ENCODE assay signal across 8 cellular contexts in the genomic region with DNA sequence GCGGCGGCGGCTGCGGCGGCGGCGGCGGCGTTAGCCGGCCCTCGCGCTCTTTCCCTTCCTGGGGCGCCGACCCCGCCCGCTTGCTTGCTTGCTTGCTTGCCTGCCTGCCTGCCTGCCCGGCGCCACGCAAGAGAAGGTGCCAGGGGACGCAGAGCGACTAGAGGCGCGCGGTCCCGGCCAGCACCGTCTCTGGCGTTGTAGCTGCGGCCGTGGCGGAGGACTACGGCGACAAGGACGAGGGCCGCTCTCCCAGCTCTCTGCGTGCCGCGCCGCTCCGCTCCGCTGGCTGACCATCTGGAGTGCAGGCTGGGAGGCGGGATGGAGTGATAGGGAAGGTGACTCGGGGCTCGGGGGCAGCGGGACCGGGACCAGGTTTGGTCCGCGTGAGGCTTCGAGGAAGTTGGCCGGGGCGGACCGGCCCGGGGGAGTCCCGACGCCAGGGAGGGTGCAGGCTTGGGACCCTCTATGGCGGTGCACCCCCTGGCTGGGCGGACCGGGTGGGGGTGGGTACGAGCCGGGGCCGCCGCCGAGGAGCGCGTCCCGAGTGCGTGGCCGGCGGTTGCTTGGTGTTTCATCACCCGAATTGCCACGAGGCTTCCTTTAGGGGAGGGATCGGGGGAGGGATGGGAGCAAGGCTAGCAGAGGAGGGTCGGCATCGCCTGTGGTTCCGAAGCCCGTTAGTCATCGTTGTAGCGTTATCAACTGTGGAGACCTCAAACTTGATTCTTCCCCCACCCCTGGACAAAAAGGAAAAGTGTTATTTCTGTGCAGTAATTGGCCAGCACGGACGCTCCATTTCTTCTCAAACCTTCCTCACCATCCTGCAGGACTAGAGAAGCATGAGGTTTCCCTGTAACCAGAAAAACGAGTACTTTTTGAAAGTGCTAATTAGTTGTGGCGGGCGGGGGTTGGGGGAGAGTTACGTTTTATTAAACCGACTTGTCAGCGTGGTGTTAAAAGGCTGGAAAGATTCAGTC. TPM values are rescaled to one million over a fixed set of nuclear protein-coding genes. Genes with fewer than 3 reads are reported as not detected.
DNase-seq lines count a peak whose midpoint lies in the region; ATAC-seq, FAIRE-seq and TF ChIP-seq lines count a peak whose summit lies in the region.

No MANE protein-coding gene starts in this region.

- ATAC-seq in GM19351 (IDR thresholded peaks at IDR 0.05; ENCODE audit: unreplicated experiment), result peak; percentile 30
- peak; percentile 0 for ATAC-seq in HG03558 (IDR thresholded peaks at IDR 0.05; ENCODE audit: extremely low read depth, unreplicated experiment)
- ATAC-seq in RWPE2 (ENCODE audit: low read depth), result peak; percentile 57

- H3K4me1 ChIP-seq in RWPE2 (ENCODE audit: insufficient read depth, poor library complexity, severe bottlenecking) (peaks cover 14% of the 10 kb centered on the region), thymus (ENCODE audit: control insufficient read depth, insufficient read depth, low read length) (peaks cover 3% of the 10 kb centered on the region)

- H3K27ac ChIP-seq in RWPE2 (ENCODE audit: poor library complexity, severe bottlenecking) (peak overlapping the region; percentile 93), thymus (ENCODE audit: low read depth) (peak overlapping the region; percentile 89)

- peak overlapping the region; percentile 85 for H3K4me3 ChIP-seq in RWPE2 (ENCODE audit: severe bottlenecking)
- peak overlapping the region; percentile 93 for H3K4me3 ChIP-seq in thymus (ENCODE audit: low read length)

- H3K36me3 ChIP-seq in RWPE2 (ENCODE audit: low read depth), result peaks cover 46% of the 10 kb centered on the region
- H3K36me3 ChIP-seq in thymus (ENCODE audit: control insufficient read depth, insufficient read depth), result no peaks in the 10 kb centered on the region

- H3K27me3 ChIP-seq in RWPE2 (ENCODE audit: insufficient read depth, poor library complexity, severe bottlenecking), result no peaks in the 10 kb centered on the region
- no peaks in the 10 kb centered on the region for H3K27me3 ChIP-seq in thymus (ENCODE audit: control insufficient read depth, insufficient read depth)

- DNase-seq in COLO829 (ENCODE audit: low spot score) (peak; percentile 48), RWPE2 (ENCODE audit: low spot score) (peak; percentile 70), frontal cortex (ENCODE audit: low spot score in 2 of 2) (peak; percentile 41 to 47), non-pigmented ciliary epithelial cell (ENCODE audit: low read depth) (peak; percentile 57)
- DNase-seq in activated naive CD4-positive, alpha-beta T cell (lab: John Stamatoyannopoulos, UW), result peak; percentile 30 to 86 (median 50)

- WGBS in thymus, result 1% methylated on average over 85 of the region's 85 CpGs

- TF ChIP-seq CTCF in RWPE2 (IDR thresholded peaks at IDR 0.05; ENCODE audit: poor library complexity, severe bottlenecking), result no peak

- FAIRE-seq in frontal cortex (lab: Jason Lieb, UNC), result no peak

- no peaks in the 10 kb centered on the region for H3K9me3 ChIP-seq in RWPE2 (ENCODE audit: severe bottlenecking)
- H3K9me3 ChIP-seq in thymus (ENCODE audit: control insufficient read depth), result no peaks in the 10 kb centered on the region

RNA-seq across cellular contexts. Expression of a gene that starts 0.6 kb away (rescaled TPM):
- total RNA-seq in frontal cortex, result 53.8 TPM
- 24.6 TPM for polyA plus RNA-seq in thymus

RNA-seq across cellular contexts. Expression of a gene that starts 14.2 kb away (rescaled TPM):
- total RNA-seq in frontal cortex, result 0.41 TPM
- 7.1 TPM for polyA plus RNA-seq in thymus

RNA-seq across cellular contexts. Expression of a gene that starts 47.2 kb away (rescaled TPM):
- total RNA-seq in frontal cortex, result 38.7 TPM
- polyA plus RNA-seq in thymus, result 18.8 TPM

Comparison
In these comparisons a context has a peak if more than half of its experiments do, and no peak if none do; other contexts are left out.
1. Peak in every context shown above with its lines: DNase-seq, ATAC-seq, H3K4me3 ChIP-seq and H3K27ac ChIP-seq.
2. ATAC-seq: peak in every context shown above with its lines; median percentile 57 in RWPE2; 30 in GM19351; 0 in HG03558.